19 cellular contexts compared by ENCODE assay signal in genomic region chr12:86724716-86725115, GRCh38.
A peak's percentile ranks its signal among the peaks of the same experiment; 100 is the strongest.
DNase-seq lines count a peak whose midpoint lies in the region; ATAC-seq, FAIRE-seq and TF ChIP-seq lines count a peak whose summit lies in the region.
"Had no signal": no experiment of that assay in that cellular context is flagged by ENCODE, and none has a peak within 500 bp of the region (broad histone marks: within the 10 kb centered on the region; RNA-seq: fewer than 3 reads in every experiment).

No MANE protein-coding gene starts in this region.

- peaks cover 47% of the 10 kb centered on the region for H3K4me1 Mint-ChIP-seq in chondrocyte (ENCODE audit: low read depth)
- no peaks in the 10 kb centered on the region for H3K4me1 Mint-ChIP-seq in activated CD4-positive, alpha-beta memory T cell treated with anti-CD3 and anti-CD28 coated beads for 36 hours (ENCODE audit: low read depth)
- H3K4me1 Mint-ChIP-seq: activated B cell treated with CpG ODN at 0.5 μM for 24 hours, endodermal cell had no signal

- in situ Hi-C loops in IMR-90 (cut with MboI; ENCODE audit: low sequenced_read_pairs), result no loop called here

- H3K23ac ChIP-seq in IMR-90 (ENCODE audit: low read depth, low read length), result no peak overlapping the region

- H3K18ac ChIP-seq in IMR-90 (ENCODE audit: low read depth, low read length), result peak overlapping the region; percentile 81; the same call in 1 of the 2 replicates

- DNase-seq in D721Med (ENCODE audit: insufficient read length, low spot score) (no peak), IMR-90 (peak; percentile 86), chondrocyte (ENCODE audit: low spot score) (no peak), GOT3 (lab: John Stamatoyannopoulos, UW) (no peak)
- DNase-seq in activated CD4-positive, alpha-beta memory T cell treated with anti-CD3 and anti-CD28 coated beads for 36 hours, result no peak
- DNase-seq: activated B cell treated with CpG ODN at 0.5 μM for 24 hours; cerebellar nuclear complex; NCI-H2227 treated with DMSO at 0.1 percent for 48 hours; NK-92 treated with Interleukin-12 subunit alpha and Interleukin-12 subunit beta, amount 100 ng/mL, for 24 hours; pancreas; SIG-M5; stimulated activated CD4-positive, alpha-beta T cell treated with anti-CD3 and anti-CD28 coated beads, Interleukin-4, amount 100 ng/mL, for 1 hour had no signal

- no peaks in the 10 kb centered on the region for H3K27me3 ChIP-seq in IMR-90 (ENCODE audit: control insufficient read depth, insufficient read depth, low read length)
- H3K27me3 ChIP-seq: BE2C, gastroesophageal sphincter, pancreas had no signal

- no peak overlapping the region for H3K56ac ChIP-seq in IMR-90 (ENCODE audit: extremely low read depth, insufficient read depth, low read length)

- no peak overlapping the region for H4K91ac ChIP-seq in IMR-90 (ENCODE audit: insufficient read depth, low read depth, low read length)

- peak overlapping the region; percentile 99 for H2BK5ac ChIP-seq in IMR-90 (ENCODE audit: low read depth, low read length, poor library complexity, severe bottlenecking)

- H3K4me1 ChIP-seq in IMR-90 (ENCODE audit: control insufficient read depth, insufficient read depth, low read length) (peaks cover 9% of the 10 kb centered on the region), mesodermal cell (ENCODE audit: control insufficient read depth, insufficient read depth, low read length, poor library complexity, severe bottlenecking) (no peaks in the 10 kb centered on the region)
- H3K4me1 ChIP-seq: BE2C, pancreas had no signal

- no peaks in the 10 kb centered on the region for H3K36me3 Mint-ChIP-seq in chondrocyte (ENCODE audit: low read depth)
- no peaks in the 10 kb centered on the region for H3K36me3 Mint-ChIP-seq in activated CD4-positive, alpha-beta memory T cell treated with anti-CD3 and anti-CD28 coated beads for 36 hours

- WGBS in IMR-90 (ENCODE audit: extremely low coverage in 2 of 2, insufficient read length in 1 of 2), 2 experiments, result no CpG with 5 or more reads among the region's 1 CpG
- no CpG with 5 or more reads among the region's 1 CpG for WGBS in mesodermal cell (ENCODE audit: insufficient coverage in 2 of 2), 2 experiments

- H3K79me1 ChIP-seq in IMR-90 (ENCODE audit: low read depth in 1 of 2, low read length in 2 of 2), result no peaks in the 10 kb centered on the region

- H3K9me1 ChIP-seq in IMR-90 (ENCODE audit: insufficient read depth, low read length), result no peaks in the 10 kb centered on the region

- H3K4me2 ChIP-seq in IMR-90 (ENCODE audit: low read depth, low read length), result 0 out of 2 replicates have a peak overlapping the region, but pooled peaks have one; percentile 12

- H2AK9ac ChIP-seq in IMR-90 (replicated peaks; ENCODE audit: low read depth, low read length, poor library complexity), result no peak overlapping the region

- intact Hi-C loops in IMR-90 (cut with micrococcal nuclease), result no loop called here
- intact Hi-C loops in activated CD4-positive, alpha-beta memory T cell treated with anti-CD3 and anti-CD28 coated beads for 36 hours (cut with micrococcal nuclease), result no loop called here

- no peak overlapping the region; the same call in 1 of the 2 replicates for H3K4ac ChIP-seq in IMR-90 (ENCODE audit: low read depth, low read length)

- peak overlapping the region; percentile 91; the same call in 1 of the 2 replicates for H3K27ac ChIP-seq in IMR-90 (ENCODE audit: insufficient read depth, low read length)
- peak overlapping the region; percentile 26 for H3K27ac ChIP-seq in mesodermal cell (ENCODE audit: low read depth, low read length, severe bottlenecking)
- H3K27ac ChIP-seq: gastroesophageal sphincter, pancreas had no signal

- no peak overlapping the region for H2AFZ ChIP-seq in IMR-90 (replicated peaks; ENCODE audit: low read length, poor library complexity)

- ATAC-seq in IMR-90 (ENCODE audit: low read depth) (peak; percentile 90), GM18519 (IDR thresholded peaks at IDR 0.05; ENCODE audit: low FRiP score, unreplicated experiment) (no peak), HG03095 (IDR thresholded peaks at IDR 0.05; ENCODE audit: unreplicated experiment) (no peak)
- ATAC-seq: gastroesophageal sphincter, pancreas had no signal

- H4K5ac ChIP-seq in IMR-90 (ENCODE audit: low read depth, low read length), result peak overlapping the region; percentile 96

- FAIRE-seq in D721Med (lab: Jason Lieb, UNC), result peak; percentile 61
- FAIRE-seq: GM18507, pancreas had no signal

- H3K27ac Mint-ChIP-seq in chondrocyte (ENCODE audit: unreplicated experiment), result peak overlapping the region; percentile 78
- H3K27ac Mint-ChIP-seq in activated CD4-positive, alpha-beta memory T cell treated with anti-CD3 and anti-CD28 coated beads for 36 hours, result no peak overlapping the region
- H3K27ac Mint-ChIP-seq: activated B cell treated with CpG ODN at 0.5 μM for 24 hours, endodermal cell had no signal

- no peak overlapping the region for H3K9ac ChIP-seq in IMR-90 (ENCODE audit: low read depth, low read length)

- TF ChIP-seq POLR2A in IMR-90 (IDR thresholded peaks at IDR 0.05; ENCODE audit: low read depth, low read length), result no peak

- H3K27me3 Mint-ChIP-seq in chondrocyte (ENCODE audit: low read depth), result no peaks in the 10 kb centered on the region
- no peaks in the 10 kb centered on the region for H3K27me3 Mint-ChIP-seq in activated CD4-positive, alpha-beta memory T cell treated with anti-CD3 and anti-CD28 coated beads for 36 hours
- H3K27me3 Mint-ChIP-seq: activated B cell treated with CpG ODN at 0.5 μM for 24 hours had no signal

- POLR2A ChIA-PET in IMR-90 (lab: Charles Lee; ENCODE audit: unreplicated experiment), result no interaction called here
- POLR2A ChIA-PET in activated CD4-positive, alpha-beta memory T cell treated with anti-CD3 and anti-CD28 coated beads for 36 hours (lab: Charles Lee), result no interaction called here

- BruUV-seq in IMR-90 (replicated peaks; lab: Mats Ljungman, UMichigan), result no TSS peak

- H2BK120ac ChIP-seq in IMR-90 (ENCODE audit: low read depth, low read length), result peak overlapping the region; percentile 67; the same call in 1 of the 2 replicates

- dilution Hi-C loops in IMR-90 (cut with HindIII; ENCODE audit: low sequenced_read_pairs, unreplicated experiment), result no loop called here

- H3K9me3 ChIP-seq in IMR-90 (ENCODE audit: control insufficient read depth, insufficient read depth, low read length) (no peaks in the 10 kb centered on the region), mesodermal cell (ENCODE audit: control insufficient read depth, low read length) (no peaks in the 10 kb centered on the region)
- H3K9me3 ChIP-seq: BE2C, gastroesophageal sphincter, pancreas had no signal

- no peak overlapping the region; the same call in 1 of the 2 replicates for H3K14ac ChIP-seq in IMR-90 (replicated peaks; ENCODE audit: low read depth, low read length)

- H3K4me3 ChIP-seq in IMR-90 (ENCODE audit: insufficient read depth, low read depth, low read length) (no peak overlapping the region), mesodermal cell (ENCODE audit: extremely low read depth, insufficient read depth, low read length, poor library complexity, severe bottlenecking) (no peak overlapping the region)
- H3K4me3 ChIP-seq: gastroesophageal sphincter, pancreas had no signal

- H3K9me3 Mint-ChIP-seq in chondrocyte (ENCODE audit: low read depth), result no peaks in the 10 kb centered on the region
- H3K9me3 Mint-ChIP-seq in activated CD4-positive, alpha-beta memory T cell treated with anti-CD3 and anti-CD28 coated beads for 36 hours, result peaks cover 2% of the 10 kb centered on the region
- H3K9me3 Mint-ChIP-seq: endodermal cell had no signal

- H4K20me1 ChIP-seq in IMR-90 (ENCODE audit: insufficient read depth, low read length), result no peaks in the 10 kb centered on the region

- 0 out of 2 replicates have a peak overlapping the region, but pooled peaks have one; percentile 37 for H2BK20ac ChIP-seq in IMR-90 (ENCODE audit: low read depth, low read length)

- no peak overlapping the region for H3K4me3 Mint-ChIP-seq in chondrocyte (ENCODE audit: unreplicated experiment)
- no peak overlapping the region for H3K4me3 Mint-ChIP-seq in activated CD4-positive, alpha-beta memory T cell treated with anti-CD3 and anti-CD28 coated beads for 36 hours
- H3K4me3 Mint-ChIP-seq: activated B cell treated with CpG ODN at 0.5 μM for 24 hours, endodermal cell had no signal

- peak overlapping the region; percentile 82 to 86; a peak in 2 of 4 replicates for H4K8ac ChIP-seq in IMR-90 (ENCODE audit: low read depth in 2 of 2, low read length in 2 of 2)

- no peak overlapping the region; the same call in 2 of the 3 replicates for H2BK15ac ChIP-seq in IMR-90 (ENCODE audit: low read depth, low read length)

- H3K36me3 ChIP-seq in IMR-90 (ENCODE audit: control insufficient read depth, insufficient read depth, low read length) (no peaks in the 10 kb centered on the region), mesodermal cell (ENCODE audit: control insufficient read depth, insufficient read depth, low read length) (no peaks in the 10 kb centered on the region)
- H3K36me3 ChIP-seq: BE2C, gastroesophageal sphincter, pancreas had no signal

- no peak overlapping the region for H2AK5ac ChIP-seq in IMR-90 (ENCODE audit: low read depth, low read length)

- TF ChIP-seq RAD21 in IMR-90 (IDR thresholded peaks at IDR 0.05; ENCODE audit: low read length), result no peak

- CTCF ChIA-PET in IMR-90 (lab: Yijun Ruan, JAX), result no interaction called here
- CTCF ChIA-PET in activated CD4-positive, alpha-beta memory T cell treated with anti-CD3 and anti-CD28 coated beads for 36 hours (lab: Charles Lee), result no interaction called here

- no peak for TF ChIP-seq CTCF in D721Med (IDR thresholded peaks at IDR 0.05; ENCODE audit: insufficient read depth, missing control alignments)
- TF ChIP-seq CTCF in IMR-90 (conservative IDR thresholded peaks at IDR 0.05; ENCODE audit: low read depth, low read length), result no peak
- no peak for TF ChIP-seq CTCF in chondrocyte (IDR thresholded peaks at IDR 0.05)

TF ChIP-seq in IMR-90, 13 proteins besides CTCF, POLR2A, EP300 and RAD21:
- TF ChIP-seq ELK1 (IDR thresholded peaks at IDR 0.05; ENCODE audit: borderline replicate concordance, low read depth, low read length), result no peak
- peak; percentile 90 for TF ChIP-seq CEBPB (IDR thresholded peaks at IDR 0.05; ENCODE audit: low read depth, low read length)
